ENCODE assay signal across 1 cellular context in the genomic region with DNA sequence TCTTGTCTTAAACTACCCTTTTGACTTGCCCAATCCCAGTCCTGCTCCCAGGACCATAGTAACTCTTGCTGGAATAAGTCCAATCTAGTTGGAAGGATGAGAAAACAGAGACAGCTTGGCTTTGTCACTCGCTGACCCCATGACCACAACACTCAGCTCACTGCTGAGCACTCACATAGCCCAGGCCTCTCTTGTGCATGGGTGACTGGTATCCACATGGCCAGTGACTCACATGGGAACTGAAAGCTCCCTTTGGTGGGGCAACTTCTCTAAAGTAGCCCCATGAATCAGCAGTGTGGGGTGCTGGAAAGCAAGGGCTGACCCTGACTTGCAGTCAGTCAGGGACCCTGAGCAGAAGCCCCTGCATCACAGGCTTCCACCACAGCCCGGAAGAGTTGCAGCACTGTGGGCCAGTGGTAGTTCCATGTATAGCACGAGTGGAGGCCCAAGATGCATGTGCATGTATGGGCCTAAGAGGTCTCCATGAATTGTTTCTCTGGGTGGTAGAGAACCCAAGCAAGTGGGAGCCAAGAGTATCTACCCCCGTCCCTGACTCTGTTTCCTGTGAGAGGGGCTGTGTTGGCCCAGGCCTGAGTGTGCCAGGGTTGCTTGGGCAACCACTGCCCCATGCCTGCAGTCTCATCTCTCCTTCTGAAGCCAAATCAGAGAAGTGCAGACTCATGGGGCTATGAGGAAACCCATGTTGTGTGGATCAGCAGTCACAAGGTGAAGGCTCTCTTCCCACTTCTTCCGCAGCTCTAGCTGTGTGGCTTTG.
TF ChIP-seq lines count a peak whose summit lies in the region.

No MANE protein-coding gene starts in this region.

TF ChIP-seq in GM23338, 12 proteins besides CTCF, POLR2A, EP300 and RAD21 (continued from another document):
- TF ChIP-seq, protein P1, sequence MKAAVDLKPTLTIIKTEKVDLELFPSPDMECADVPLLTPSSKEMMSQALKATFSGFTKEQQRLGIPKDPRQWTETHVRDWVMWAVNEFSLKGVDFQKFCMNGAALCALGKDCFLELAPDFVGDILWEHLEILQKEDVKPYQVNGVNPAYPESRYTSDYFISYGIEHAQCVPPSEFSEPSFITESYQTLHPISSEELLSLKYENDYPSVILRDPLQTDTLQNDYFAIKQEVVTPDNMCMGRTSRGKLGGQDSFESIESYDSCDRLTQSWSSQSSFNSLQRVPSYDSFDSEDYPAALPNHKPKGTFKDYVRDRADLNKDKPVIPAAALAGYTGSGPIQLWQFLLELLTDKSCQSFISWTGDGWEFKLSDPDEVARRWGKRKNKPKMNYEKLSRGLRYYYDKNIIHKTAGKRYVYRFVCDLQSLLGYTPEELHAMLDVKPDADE (IDR thresholded peaks at IDR 0.05), result no peak
- no peak for TF ChIP-seq EZH2 (IDR thresholded peaks at IDR 0.05; ENCODE audit: low read depth, unreplicated experiment)
